1 cellular context compared by ENCODE assay signal in genomic region chr6:170291271-170292110, GRCh38.
TF ChIP-seq lines count a peak whose summit lies in the region.

No MANE protein-coding gene starts in this region.

TF ChIP-seq in IMR-90, 13 proteins besides CTCF, POLR2A, EP300 and RAD21 (continued from another document):
- TF ChIP-seq ELK1 (IDR thresholded peaks at IDR 0.05; ENCODE audit: borderline replicate concordance, low read depth, low read length): no peak
- no peak for TF ChIP-seq RFX5 (IDR thresholded peaks at IDR 0.05; ENCODE audit: low read depth, low read length)
TF ChIP-seq in IMR-90: peak in this region for 0.
